Comparison of ENCODE assay signal across 10 cellular contexts in the genomic region with DNA sequence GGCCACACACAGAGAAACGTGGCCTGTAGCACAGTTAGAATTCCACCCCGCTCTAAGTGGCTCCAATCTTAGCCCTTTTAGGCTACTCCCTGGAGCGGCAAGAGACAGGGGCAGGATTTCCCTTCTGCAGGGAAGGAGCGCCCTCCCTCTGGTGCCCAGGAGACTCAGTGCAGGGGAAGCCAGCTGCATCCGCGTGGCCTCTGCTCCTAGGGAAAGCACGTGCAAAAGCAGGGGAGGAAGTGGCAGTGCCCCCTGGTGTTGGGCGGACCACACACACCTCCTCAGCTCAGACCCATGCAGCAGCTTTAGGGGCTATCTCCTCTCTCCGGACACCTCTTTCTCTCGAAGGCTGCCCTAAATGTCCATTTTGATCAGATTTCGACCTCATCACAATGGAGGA. TPM values are rescaled to one million over a fixed set of nuclear protein-coding genes. Genes with fewer than 3 reads are reported as not detected.
DNase-seq lines count a peak whose midpoint lies in the region; ATAC-seq and TF ChIP-seq lines count a peak whose summit lies in the region.
"Had no signal": no experiment of that assay in that cellular context is flagged by ENCODE, and none has a peak within 500 bp of the region (broad histone marks: within the 10 kb centered on the region; RNA-seq: fewer than 3 reads in every experiment).

No MANE protein-coding gene starts in this region.

- no peak overlapping the region for H3K18ac ChIP-seq in IMR-90 (ENCODE audit: low read depth, low read length)

- H4K20me1 ChIP-seq in IMR-90 (ENCODE audit: insufficient read depth, low read length) = no peaks in the 10 kb centered on the region

- TF ChIP-seq POLR2A in IMR-90 (IDR thresholded peaks at IDR 0.05; ENCODE audit: low read depth, low read length) (no peak), heart left ventricle (IDR thresholded peaks at IDR 0.05) (no peak)

- H3K4me3 ChIP-seq in GM06990 (replicated peaks; ENCODE audit: low read depth, low read length) (no peak overlapping the region), IMR-90 (ENCODE audit: insufficient read depth, low read depth, low read length) (no peak overlapping the region), heart left ventricle (no peak overlapping the region), coronary artery (no peak overlapping the region)
- H3K4me3 ChIP-seq: lung, SJSA1 had no signal

- no TSS peak for BruUV-seq in IMR-90 (replicated peaks; lab: Mats Ljungman, UMichigan)

- no peak overlapping the region for H3K27ac Mint-ChIP-seq in activated CD4-positive, alpha-beta memory T cell treated with anti-CD3 and anti-CD28 coated beads, Interleukin-2, amount 10 ng/mL, durations not matched to agents 7 days and 5 days
- no peak overlapping the region for H3K27ac Mint-ChIP-seq in immature natural killer cell

- no peak overlapping the region for H3K4ac ChIP-seq in IMR-90 (ENCODE audit: low read depth, low read length)

- dilution Hi-C loops in IMR-90 (cut with HindIII; ENCODE audit: low sequenced_read_pairs, unreplicated experiment) = no loop called here

- CTCF ChIA-PET in IMR-90 (lab: Yijun Ruan, JAX) = no interaction called here
- CTCF ChIA-PET in activated CD4-positive, alpha-beta memory T cell treated with anti-CD3 and anti-CD28 coated beads, Interleukin-2, amount 10 ng/mL, durations not matched to agents 7 days and 5 days (lab: Charles Lee) = interaction anchor here (0.7 to 1.1 kb wide), 4 partner anchors 14 to 318 kb away, joined by 3 to 6 read pairs (median 4); no protein-coding TSS in a partner anchor

- H3K14ac ChIP-seq in IMR-90 (replicated peaks; ENCODE audit: low read depth, low read length) = no peak overlapping the region

- H2AK9ac ChIP-seq in IMR-90 (replicated peaks; ENCODE audit: low read depth, low read length, poor library complexity) = no peak overlapping the region

- H3K79me1 ChIP-seq in IMR-90 (ENCODE audit: low read depth in 1 of 2, low read length in 2 of 2) = no peaks in the 10 kb centered on the region

- in situ Hi-C loops in IMR-90 (cut with MboI; ENCODE audit: low sequenced_read_pairs) = no loop called here

- peak; percentile 34; the same call in 1 of the 2 replicates for TF ChIP-seq RAD21 in IMR-90 (IDR thresholded peaks at IDR 0.05; ENCODE audit: low read length)

- intact Hi-C loops in IMR-90 (cut with micrococcal nuclease) (no loop called here), heart left ventricle (cut with DNase I) (loop anchor here in 3 of 10 donors (10.0 kb wide), 3 partner anchors 73 to 413 kb away; partner anchors contain the start of gene MED13L (in 1 of the 3))

- H3K27ac ChIP-seq in IMR-90 (ENCODE audit: insufficient read depth, low read length) (no peak overlapping the region), heart left ventricle (peak overlapping the region in 1 of 12 donors; percentile 12), coronary artery (no peak overlapping the region)
- H3K27ac ChIP-seq: SJSA1 had no signal

- H4K5ac ChIP-seq in IMR-90 (ENCODE audit: low read depth, low read length) = no peak overlapping the region

- H4K8ac ChIP-seq in IMR-90 (ENCODE audit: low read depth in 2 of 2, low read length in 2 of 2) = no peak overlapping the region

- H3K9me3 ChIP-seq in IMR-90 (ENCODE audit: control insufficient read depth, insufficient read depth, low read length) (no peaks in the 10 kb centered on the region; the same call in 1 of the 2 replicates), heart left ventricle (no peaks in the 10 kb centered on the region)
- H3K9me3 ChIP-seq: SJSA1 had no signal

- H3K23ac ChIP-seq in IMR-90 (ENCODE audit: low read depth, low read length) = no peak overlapping the region

- H2AK5ac ChIP-seq in IMR-90 (ENCODE audit: low read depth, low read length) = no peak overlapping the region

- H3K4me2 ChIP-seq in IMR-90 (ENCODE audit: low read depth, low read length) = no peak overlapping the region

- DNase-seq in GM06990 (ENCODE audit: extremely low read depth, insufficient read length) (no peak), IMR-90 (no peak), heart left ventricle (peak; percentile 47 to 76 (median 54)), coronary artery (ENCODE audit: low spot score) (no peak), immature natural killer cell (no peak)
- peak; percentile 27 for DNase-seq in activated CD4-positive, alpha-beta memory T cell treated with anti-CD3 and anti-CD28 coated beads, Interleukin-2, amount 10 ng/mL, durations not matched to agents 7 days and 5 days
- peak; percentile 48 to 65 for DNase-seq in stimulated activated CD4-positive, alpha-beta T cell treated with anti-CD3 and anti-CD28 coated beads, Interleukin-2, amount 100 ng/mL, for 24 hours
- no peak for DNase-seq in activated CD4-positive, CD25-positive, alpha-beta regulatory T cell treated with anti-CD3 and anti-CD28 coated beads, Interleukin-2, amount 50 U/mL, for 72 hours

- H2BK5ac ChIP-seq in IMR-90 (ENCODE audit: low read depth, low read length, poor library complexity, severe bottlenecking) = no peak overlapping the region

- peaks cover 3% of the 10 kb centered on the region for H3K4me1 Mint-ChIP-seq in activated CD4-positive, alpha-beta memory T cell treated with anti-CD3 and anti-CD28 coated beads, Interleukin-2, amount 10 ng/mL, durations not matched to agents 7 days and 5 days
- peaks cover 0 to 3% of the 10 kb centered on the region in 2 donors for H3K4me1 Mint-ChIP-seq in immature natural killer cell

- H3K9me1 ChIP-seq in IMR-90 (ENCODE audit: insufficient read depth, low read length) = no peaks in the 10 kb centered on the region

- TF ChIP-seq CTCF in GM06990 (IDR thresholded peaks at IDR 0.05; ENCODE audit: insufficient read depth, low read length, poor library complexity, severe bottlenecking) = peak; percentile 58
- peak; percentile 30 for TF ChIP-seq CTCF in IMR-90 (conservative IDR thresholded peaks at IDR 0.05; ENCODE audit: low read depth, low read length)
- TF ChIP-seq CTCF in heart left ventricle (IDR thresholded peaks at IDR 0.05) = peak; percentile 31 to 66 (median 46)
- TF ChIP-seq CTCF in coronary artery (IDR thresholded peaks at IDR 0.05) = no peak

- no peak overlapping the region for H2AFZ ChIP-seq in IMR-90 (replicated peaks; ENCODE audit: low read length, poor library complexity)

- H3K27me3 ChIP-seq in GM06990 (replicated peaks; ENCODE audit: control insufficient read depth, insufficient read depth, low read length) (peaks cover under 1% of the 10 kb centered on the region), IMR-90 (ENCODE audit: control insufficient read depth, insufficient read depth, low read length) (peaks cover 44% of the 10 kb centered on the region), heart left ventricle (peaks cover 0 to 25% (median 0%) of the 10 kb centered on the region in 9 donors)

- no peak overlapping the region for H3K9ac ChIP-seq in IMR-90 (ENCODE audit: low read depth, low read length)

- H3K36me3 Mint-ChIP-seq in activated CD4-positive, alpha-beta memory T cell treated with anti-CD3 and anti-CD28 coated beads, Interleukin-2, amount 10 ng/mL, durations not matched to agents 7 days and 5 days (ENCODE audit: low read depth) = no peaks in the 10 kb centered on the region
- no peaks in the 10 kb centered on the region for H3K36me3 Mint-ChIP-seq in immature natural killer cell

- 73% methylated on average over 4 of the region's 11 CpGs; no CpG with 5 or more reads in 1 of the 2 experiments for WGBS in IMR-90 (ENCODE audit: extremely low coverage in 2 of 2, insufficient read length in 1 of 2), 2 experiments
- 54 to 59% (median 58%) methylated on average over 8 to 11 of the region's 11 CpGs for WGBS in heart left ventricle, 4 donors

- H4K91ac ChIP-seq in IMR-90 (ENCODE audit: insufficient read depth, low read depth, low read length) = no peak overlapping the region

- no peaks in the 10 kb centered on the region for H3K9me3 Mint-ChIP-seq in activated CD4-positive, alpha-beta memory T cell treated with anti-CD3 and anti-CD28 coated beads, Interleukin-2, amount 10 ng/mL, durations not matched to agents 7 days and 5 days
- no peaks in the 10 kb centered on the region for H3K9me3 Mint-ChIP-seq in immature natural killer cell

- H3K36me3 ChIP-seq in GM06990 (ENCODE audit: control insufficient read depth, insufficient read depth, low read length) = no peaks in the 10 kb centered on the region
- H3K36me3 ChIP-seq in IMR-90 (ENCODE audit: control insufficient read depth, insufficient read depth, low read length) = no peaks in the 10 kb centered on the region
- no peaks in the 10 kb centered on the region for H3K36me3 ChIP-seq in heart left ventricle
- H3K36me3 ChIP-seq: SJSA1 had no signal

- POLR2A ChIA-PET in IMR-90 (lab: Charles Lee; ENCODE audit: unreplicated experiment) = interaction anchor here (0.6 kb wide), 1 partner anchor 57 kb away, joined by 7 read pairs; no protein-coding TSS in a partner anchor
- POLR2A ChIA-PET in activated CD4-positive, alpha-beta memory T cell treated with anti-CD3 and anti-CD28 coated beads, Interleukin-2, amount 10 ng/mL, durations not matched to agents 7 days and 5 days (lab: Charles Lee) = no interaction called here

- ATAC-seq in IMR-90 (ENCODE audit: low read depth) (0 out of 2 replicates have a peak, but pooled peaks have one; percentile 21), heart left ventricle (peak in 3 of 4 donors; percentile 60 to 85 (median 76))

- H3K4me1 ChIP-seq in IMR-90 (ENCODE audit: control insufficient read depth, insufficient read depth, low read length) (no peaks in the 10 kb centered on the region), heart left ventricle (peaks cover 0 to 6% (median 1%) of the 10 kb centered on the region in 12 donors)
- H3K4me1 ChIP-seq: SJSA1 had no signal

- H2BK20ac ChIP-seq in IMR-90 (ENCODE audit: low read depth, low read length) = no peak overlapping the region

- no peak overlapping the region for H2BK120ac ChIP-seq in IMR-90 (ENCODE audit: low read depth, low read length)

- no peak overlapping the region for H2BK15ac ChIP-seq in IMR-90 (ENCODE audit: low read depth, low read length)

- no peak overlapping the region for H3K4me3 Mint-ChIP-seq in activated CD4-positive, alpha-beta memory T cell treated with anti-CD3 and anti-CD28 coated beads, Interleukin-2, amount 10 ng/mL, durations not matched to agents 7 days and 5 days
- H3K4me3 Mint-ChIP-seq in immature natural killer cell = no peak overlapping the region

- no peak overlapping the region for H3K56ac ChIP-seq in IMR-90 (ENCODE audit: extremely low read depth, insufficient read depth, low read length)

- peaks cover 16% of the 10 kb centered on the region for H3K27me3 Mint-ChIP-seq in activated CD4-positive, alpha-beta memory T cell treated with anti-CD3 and anti-CD28 coated beads, Interleukin-2, amount 10 ng/mL, durations not matched to agents 7 days and 5 days
- peaks cover 2 to 12% (median 4%) of the 10 kb centered on the region in 3 donors for H3K27me3 Mint-ChIP-seq in immature natural killer cell (ENCODE audit: low read depth in 3 of 3)

RNA-seq across cellular contexts. Expression of gene SPRING1, which starts 50.0 kb away (rescaled TPM):
- total RNA-seq in IMR-90 (2012; rRNA removed) (14.0 and 16.4 TPM in 2 replicates), heart left ventricle (10 to 100 TPM in 6 of 9 donors, 1 to 10 TPM in 3; 8.2 to 24.4 (median 14.6) TPM)
- polyA plus RNA-seq in IMR-90 (2012; rRNA removed) (12.4 and 16.7 TPM in 2 replicates), heart left ventricle (10 to 100 TPM in 1 of 2 donors, 1 to 10 TPM in 1; 9.2 to 14.0 TPM), immature natural killer cell (10 to 100 TPM; 30.4 to 41.7 (median 38.4) TPM)
- 9.0 and 9.6 TPM in 2 replicates for polyA plus RNA-seq in IMR-90 (2012; cell fraction: cytosol; rRNA removed)
- polyA plus RNA-seq in IMR-90 (2012; cell fraction: nucleus; rRNA removed; ENCODE audit: low replicate concordance) = 5.1 and 6.5 TPM in 2 replicates
- total RNA-seq in activated CD4-positive, alpha-beta memory T cell treated with anti-CD3 and anti-CD28 coated beads, Interleukin-2, amount 10 ng/mL, durations not matched to agents 7 days and 5 days = 10 to 100 TPM; 24.0 to 29.6 TPM

RNA-seq across cellular contexts. Expression of gene RNFT2, which starts 50.2 kb away (rescaled TPM):
- 1.7 and 2.3 TPM in 2 replicates for total RNA-seq in IMR-90 (2012; rRNA removed)
- polyA plus RNA-seq in IMR-90 (2012; rRNA removed) = 1.5 and 1.6 TPM in 2 replicates
- 0.75 and 0.86 TPM in 2 replicates for polyA plus RNA-seq in IMR-90 (2012; cell fraction: cytosol; rRNA removed)
- 1.3 and 1.4 TPM in 2 replicates for polyA plus RNA-seq in IMR-90 (2012; cell fraction: nucleus; rRNA removed; ENCODE audit: low replicate concordance)
- total RNA-seq in activated CD4-positive, alpha-beta memory T cell treated with anti-CD3 and anti-CD28 coated beads, Interleukin-2, amount 10 ng/mL, durations not matched to agents 7 days and 5 days = 1 to 10 TPM; 9.0 to 9.8 TPM
- total RNA-seq in heart left ventricle = 1 to 10 TPM in 6 of 9 donors, under 1 TPM in 3; 0.58 to 2.4 (median 1.7) TPM
- under 1 TPM; 0.68 to 0.72 TPM for polyA plus RNA-seq in heart left ventricle
- polyA plus RNA-seq in immature natural killer cell = 1 to 10 TPM in 2 of 3 donors, not detected in 1; 1.3 to 1.4 TPM

Comparison
In these comparisons a context has a peak if more than half of its experiments do, and no peak if none do; other contexts are left out.
1. DNase-seq: peak in activated CD4-positive, alpha-beta memory T cell treated with anti-CD3 and anti-CD28 coated beads, Interleukin-2, amount 10 ng/mL, durations not matched to agents 7 days and 5 days (single experiment), heart left ventricle (5 of 5) and stimulated activated CD4-positive, alpha-beta T cell treated with anti-CD3 and anti-CD28 coated beads, Interleukin-2, amount 100 ng/mL, for 24 hours (2 of 2); none in GM06990 (single experiment), IMR-90 (single experiment), coronary artery (single experiment), immature natural killer cell (0 of 3) and activated CD4-positive, CD25-positive, alpha-beta regulatory T cell treated with anti-CD3 and anti-CD28 coated beads, Interleukin-2, amount 50 U/mL, for 72 hours (single experiment).